Comparison of ENCODE assay signal across 31 cellular contexts in genomic region chr7:46738165-46738564, GRCh38.
"Had no signal": no experiment of that assay in that cellular context is flagged by ENCODE, and none has a peak within 500 bp of the region (broad histone marks: within the 10 kb centered on the region; RNA-seq: fewer than 3 reads in every experiment).

No MANE protein-coding gene starts in this region.

- ATAC-seq: activated CD4-positive, CD25-positive, alpha-beta regulatory T cell treated with anti-CD3 and anti-CD28 coated beads, Interleukin-2, amount 50 U/mL, for 24 hours; activated CD8-positive, alpha-beta T cell treated with anti-CD3 and anti-CD28 coated beads for 36 hours; activated naive CD8-positive, alpha-beta T cell treated with anti-CD3 and anti-CD28 coated beads, Interleukin-2, amount 50 U/mL, for 24 hours; activated T-cell treated with anti-CD3 and anti-CD28 coated beads, Interleukin-2, amount 50 U/mL, for 4 hours; activated T-helper 17 cell treated with anti-CD3 and anti-CD28 coated beads, Interleukin-2, amount 50 U/mL, for 72 hours; body of pancreas; effector memory CD8-positive, alpha-beta T cell; gastrocnemius medialis; heart left ventricle; T-helper 17 cell had no signal

- H3K27me3 ChIP-seq: adrenal gland, body of pancreas, esophagus muscularis mucosa, foreskin keratinocyte, gastrocnemius medialis, heart left ventricle had no signal

- H3K9me3 ChIP-seq: adrenal gland, body of pancreas, esophagus muscularis mucosa, gastrocnemius medialis had no signal

- H3K4me1 ChIP-seq: adrenal gland, body of pancreas, foreskin keratinocyte, gastrocnemius medialis had no signal

- H3K36me3 ChIP-seq: adrenal gland, esophagus muscularis mucosa, gastrocnemius medialis, heart left ventricle, WERI-Rb-1 had no signal

- DNase-seq: activated B cell treated with CpG ODN at 0.5 μM for 24 hours; activated CD4-positive, alpha-beta T cell treated with anti-CD3 and anti-CD28 coated beads for 48 hours; activated CD4-positive, alpha-beta T cell treated with anti-CD3 and anti-CD28 coated beads, Interleukin-2, amount 50 U/mL, for 1 hour; activated CD4-positive, alpha-beta T cell treated with anti-CD3 and anti-CD28 coated beads, Interleukin-2, amount 50 U/mL, for 48 hours; activated CD8-positive, alpha-beta memory T cell treated with anti-CD3 and anti-CD28 coated beads for 24 hours; activated CD8-positive, alpha-beta T cell treated with anti-CD3 and anti-CD28 coated beads for 36 hours; activated effector memory CD4-positive, alpha-beta T cell treated with Interleukin-2 at 50 U/mL for 16 hours; activated naive CD4-positive, alpha-beta T cell treated with anti-CD3 and anti-CD28 coated beads for 36 hours; activated naive CD8-positive, alpha-beta T cell treated with anti-CD3 and anti-CD28 coated beads for 36 hours; activated naive CD8-positive, alpha-beta T cell treated with anti-CD3 and anti-CD28 coated beads, Interleukin-2, amount 50 U/mL, for 24 hours; activated T-cell treated with anti-CD3 and anti-CD28 coated beads, Interleukin-2, amount 50 U/mL, for 4 hours; adrenal gland; amygdala; aorta; body of pancreas; caudate nucleus; cortex of kidney; dermis blood vessel endothelial cell; effector CD4-positive, alpha-beta T cell; effector memory CD8-positive, alpha-beta T cell; erythroblast; gastrocnemius medialis; glutamatergic neuron; heart left ventricle; T-helper 17 cell; T1000; WERI-Rb-1 had no signal

- H3K27ac ChIP-seq: body of pancreas, foreskin keratinocyte, heart left ventricle, WERI-Rb-1 had no signal

- H3K4me3 ChIP-seq: adrenal gland, body of pancreas, esophagus muscularis mucosa, gastrocnemius medialis, heart left ventricle had no signal
